ENCODE assay signal across 8 cellular contexts in genomic region chr15:76339302-76340197, GRCh38. TPM values are rescaled to one million over a fixed set of nuclear protein-coding genes. Genes with fewer than 3 reads are reported as not detected.
A peak's percentile ranks its signal among the peaks of the same experiment; 100 is the strongest.
DNase-seq lines count a peak whose midpoint lies in the region; ATAC-seq and TF ChIP-seq lines count a peak whose summit lies in the region.

No MANE protein-coding gene starts in this region.

- peaks cover 0 to 2% of the 10 kb centered on the region in 2 donors for H3K36me3 Mint-ChIP-seq in CD4-positive, alpha-beta memory T cell
- peaks cover 28% of the 10 kb centered on the region for H3K36me3 Mint-ChIP-seq in dendritic cell treated with granulocyte-macrophage colony-stimulating factor and Interleukin-4, amounts not matched to agents 40 ng/mL and 50 ng/mL, for 4 days (ENCODE audit: low read depth)
- peaks cover 6% of the 10 kb centered on the region for H3K36me3 Mint-ChIP-seq in neural crest cell (ENCODE audit: low read depth)

- no peaks in the 10 kb centered on the region for H3K9me2 ChIP-seq in MM.1S (replicated peaks; ENCODE audit: insufficient read depth, low read length)

- DNase-seq in CD4-positive, alpha-beta memory T cell: peak in 2 of 5 donors; percentile 27 to 41
- DNase-seq in MM.1S: no peak
- DNase-seq in neural crest cell (ENCODE audit: low read depth, low spot score): peak; percentile 22
- no peak for DNase-seq in omental fat pad (ENCODE audit: low spot score)
- no peak for DNase-seq in T-helper 9 cell

- CTCF ChIA-PET in CD4-positive, alpha-beta memory T cell (lab: Charles Lee; ENCODE audit: partially characterized antibody): interaction anchor here (0.6 kb wide), 1 partner anchor 25 kb away, joined by 3 read pairs; no protein-coding TSS in a partner anchor

- H3K4me1 ChIP-seq in CD4-positive, alpha-beta memory T cell (ENCODE audit: insufficient read depth, low read length): peaks cover 83% of the 10 kb centered on the region
- H3K4me1 ChIP-seq in MM.1S (ENCODE audit: low read length): no peaks in the 10 kb centered on the region; the same call in 1 of the 2 replicates

- H3K27me3 Mint-ChIP-seq in CD4-positive, alpha-beta memory T cell: peaks cover 68 to 70% of the 10 kb centered on the region in 2 donors
- H3K27me3 Mint-ChIP-seq in dendritic cell treated with granulocyte-macrophage colony-stimulating factor and Interleukin-4, amounts not matched to agents 40 ng/mL and 50 ng/mL, for 4 days: peaks cover 75% of the 10 kb centered on the region
- peaks cover 92% of the 10 kb centered on the region for H3K27me3 Mint-ChIP-seq in neural crest cell (ENCODE audit: low read depth)

- peak overlapping the region; percentile 76 to 94 (median 84) for H3K4me3 Mint-ChIP-seq in CD4-positive, alpha-beta memory T cell
- H3K4me3 Mint-ChIP-seq in dendritic cell treated with granulocyte-macrophage colony-stimulating factor and Interleukin-4, amounts not matched to agents 40 ng/mL and 50 ng/mL, for 4 days: peak overlapping the region; percentile 80
- peak overlapping the region; percentile 64 for H3K4me3 Mint-ChIP-seq in neural crest cell

- no peaks in the 10 kb centered on the region for H3K79me2 ChIP-seq in MM.1S (ENCODE audit: low read length)

- peak overlapping the region; percentile 80 for H2AFZ ChIP-seq in MM.1S (ENCODE audit: low read length)

- no peak overlapping the region for H3K27ac ChIP-seq in CD4-positive, alpha-beta memory T cell (ENCODE audit: low read depth, low read length)
- no peak overlapping the region for H3K27ac ChIP-seq in MM.1S (ENCODE audit: low read length)

- H3K27me3 ChIP-seq in CD4-positive, alpha-beta memory T cell (ENCODE audit: insufficient read depth, low read length): peaks cover 67% of the 10 kb centered on the region
- 0 out of 2 replicates have a peak, but pooled peaks cover 6% of the 10 kb centered on the region for H3K27me3 ChIP-seq in MM.1S (replicated peaks; ENCODE audit: insufficient read depth, low read length)

- peak overlapping the region in 3 of 7 donors; percentile 29 to 80 (median 70) for H3K27ac Mint-ChIP-seq in CD4-positive, alpha-beta memory T cell
- H3K27ac Mint-ChIP-seq in dendritic cell treated with granulocyte-macrophage colony-stimulating factor and Interleukin-4, amounts not matched to agents 40 ng/mL and 50 ng/mL, for 4 days: peak overlapping the region; percentile 65
- no peak overlapping the region for H3K27ac Mint-ChIP-seq in neural crest cell (ENCODE audit: unreplicated experiment)

- no peaks in the 10 kb centered on the region for H4K20me1 ChIP-seq in MM.1S (ENCODE audit: insufficient read depth, low read length)

- H3K9me3 Mint-ChIP-seq in CD4-positive, alpha-beta memory T cell: peaks cover 0 to 23% (median 2%) of the 10 kb centered on the region in 8 donors
- no peaks in the 10 kb centered on the region for H3K9me3 Mint-ChIP-seq in dendritic cell treated with granulocyte-macrophage colony-stimulating factor and Interleukin-4, amounts not matched to agents 40 ng/mL and 50 ng/mL, for 4 days
- H3K9me3 Mint-ChIP-seq in neural crest cell: no peaks in the 10 kb centered on the region

- no peaks in the 10 kb centered on the region for H3K9me3 ChIP-seq in CD4-positive, alpha-beta memory T cell (ENCODE audit: control insufficient read depth in 1 of 2, low read length in 2 of 2)
- no peaks in the 10 kb centered on the region for H3K9me3 ChIP-seq in MM.1S (replicated peaks; ENCODE audit: insufficient read depth, low read length)

- POLR2A ChIA-PET in CD4-positive, alpha-beta memory T cell (lab: Charles Lee; ENCODE audit: partially characterized antibody): no interaction called here

- H3K4me1 Mint-ChIP-seq in CD4-positive, alpha-beta memory T cell: peaks cover 44 to 76% (median 56%) of the 10 kb centered on the region in 4 donors
- H3K4me1 Mint-ChIP-seq in dendritic cell treated with granulocyte-macrophage colony-stimulating factor and Interleukin-4, amounts not matched to agents 40 ng/mL and 50 ng/mL, for 4 days (ENCODE audit: low read depth): peaks cover 76% of the 10 kb centered on the region
- peaks cover 45% of the 10 kb centered on the region for H3K4me1 Mint-ChIP-seq in neural crest cell

- no peaks in the 10 kb centered on the region for H3K36me3 ChIP-seq in CD4-positive, alpha-beta memory T cell (ENCODE audit: insufficient read depth, low read length)
- no peaks in the 10 kb centered on the region for H3K36me3 ChIP-seq in MM.1S (replicated peaks; ENCODE audit: insufficient read depth, low read length)

- no peaks in the 10 kb centered on the region for H3F3A ChIP-seq in MM.1S (ENCODE audit: insufficient read depth, low read length)

- intact Hi-C loops in CD4-positive, alpha-beta memory T cell (cut with micrococcal nuclease): no loop called here
- intact Hi-C loops in dendritic cell treated with granulocyte-macrophage colony-stimulating factor and Interleukin-4, amounts not matched to agents 40 ng/mL and 50 ng/mL, for 4 days (cut with micrococcal nuclease): loop anchor here (5.0 kb wide), 1 partner anchor 47 kb away; no protein-coding TSS in a partner anchor

- TF ChIP-seq CTCF in MM.1S (IDR thresholded peaks at IDR 0.05; ENCODE audit: low read length): no peak
- no peak for TF ChIP-seq CTCF in neural crest cell (conservative IDR thresholded peaks at IDR 0.05)
- TF ChIP-seq CTCF in omental fat pad (IDR thresholded peaks at IDR 0.05): no peak

- ATAC-seq in HG03095 (IDR thresholded peaks at IDR 0.05; ENCODE audit: unreplicated experiment) (no peak), omental fat pad (ENCODE audit: low FRiP score) (no peak), HG03460 (IDR thresholded peaks at IDR 0.05; ENCODE audit: unreplicated experiment) (no peak)

- peak overlapping the region; percentile 48; the same call in 1 of the 2 replicates for H3K9ac ChIP-seq in MM.1S (ENCODE audit: low read length)

- H3K4me2 ChIP-seq in MM.1S (ENCODE audit: low read depth, low read length): peak overlapping the region; percentile 94

- H3K4me3 ChIP-seq in CD4-positive, alpha-beta memory T cell (ENCODE audit: low read length in 2 of 2): peak overlapping the region in 1 of 2 donors; percentile 56
- H3K4me3 ChIP-seq in MM.1S (ENCODE audit: low read length): peak overlapping the region; percentile 68

RNA-seq across cellular contexts. Expression of gene ISL2, which starts 3.0 kb away (rescaled TPM):
- total RNA-seq in CD4-positive, alpha-beta memory T cell: not detected
- not detected for polyA plus RNA-seq in CD4-positive, alpha-beta memory T cell
- 0.25 TPM in 1 of 2 replicates, not detected in the other for total RNA-seq in neural crest cell
- 1 to 10 TPM in 1 of 4 donors, under 1 TPM in 2, not detected in 1; 0.24 to 1.1 (median 0.75) TPM for total RNA-seq in omental fat pad

RNA-seq across cellular contexts. Expression of gene ETFA, which starts 28.3 kb away (rescaled TPM):
- 10 to 100 TPM; 47.7 to 49.4 TPM for total RNA-seq in CD4-positive, alpha-beta memory T cell
- polyA plus RNA-seq in CD4-positive, alpha-beta memory T cell: 100 to 1,000 TPM; 104 to 106 TPM
- 109 and 119 TPM in 2 replicates for total RNA-seq in neural crest cell
- total RNA-seq in omental fat pad: 100 to 1,000 TPM in 3 of 4 donors, 10 to 100 TPM in 1; 89.9 to 144 (median 114) TPM
